9 cellular contexts compared by ENCODE assay signal in the genomic region with DNA sequence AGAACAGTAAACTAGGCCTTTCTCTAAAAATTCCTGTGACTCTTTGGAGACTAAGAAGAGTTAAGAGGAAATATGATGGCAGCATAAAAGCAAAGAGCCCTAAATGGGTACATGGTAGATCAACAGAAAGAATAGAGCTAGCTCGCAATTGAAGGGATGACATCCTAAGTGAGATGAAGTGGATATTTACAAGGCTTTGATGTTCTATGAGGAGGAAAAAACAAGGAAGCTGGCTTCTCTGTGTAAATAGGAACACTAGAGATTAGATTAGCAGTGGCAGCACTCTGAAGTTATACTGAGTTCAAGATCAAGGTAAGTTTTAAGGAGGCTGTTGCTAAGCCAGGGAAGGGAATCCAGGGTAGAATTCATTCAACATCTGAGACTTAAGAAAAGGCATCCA.
"Had no signal": no experiment of that assay in that cellular context is flagged by ENCODE, and none has a peak within 500 bp of the region (broad histone marks: within the 10 kb centered on the region; RNA-seq: fewer than 3 reads in every experiment).

No MANE protein-coding gene starts in this region.

- H2AFZ ChIP-seq: GM23248 had no signal

- H3K9ac ChIP-seq: GM23248 had no signal

- H3K36me3 ChIP-seq: HAP-1 had no signal

- H3K9me3 ChIP-seq: HAP-1 had no signal

- H3K4me1 ChIP-seq: HAP-1 had no signal

- H3K27ac ChIP-seq: GM23248, HL-60 had no signal

- DNase-seq: GM23248, GOT3, H7, HFFc6, IMR-90 had no signal

- ATAC-seq: HCT116, K562 had no signal

- FAIRE-seq: K562 had no signal

- H3K4me3 ChIP-seq: GM23248, HAP-1, K562 had no signal
